9 cellular contexts compared by ENCODE assay signal in genomic region chr2:220579452-220579851, GRCh38.
"Had no signal": no experiment of that assay in that cellular context is flagged by ENCODE, and none has a peak within 500 bp of the region (broad histone marks: within the 10 kb centered on the region; RNA-seq: fewer than 3 reads in every experiment).

No MANE protein-coding gene starts in this region.

- H3K9me3 Mint-ChIP-seq: GM23338, H9, HFFc6 had no signal

- DNase-seq: GOT3, H7, H9, HCEC 1CT, HFFc6 had no signal

- H3K9me3 ChIP-seq: HAP-1 had no signal

- ATAC-seq: GM23338 had no signal

- H3K4me1 Mint-ChIP-seq: GM23338, H9 had no signal

- H3K4me3 Mint-ChIP-seq: GM23338, H9, HFFc6 had no signal

- H3K4me2 ChIP-seq: GM23338 had no signal

- H3K4me1 ChIP-seq: HAP-1 had no signal

- H3K4me3 ChIP-seq: GM23338, HAP-1 had no signal

- H3K27ac Mint-ChIP-seq: GM23338, H9, HFFc6 had no signal

- FAIRE-seq: H1, H54 had no signal

- H2AFZ ChIP-seq: GM23338 had no signal

- H3K36me3 ChIP-seq: HAP-1 had no signal
